Comparison of ENCODE assay signal across 7 cellular contexts in genomic region chr3:49357141-49357465, GRCh38. TPM values are rescaled to one million over a fixed set of nuclear protein-coding genes. Genes with fewer than 3 reads are reported as not detected.
A peak's percentile ranks its signal among the peaks of the same experiment; 100 is the strongest.
DNase-seq lines count a peak whose midpoint lies in the region; ATAC-seq and TF ChIP-seq lines count a peak whose summit lies in the region.
"Not testable (repeated sequence)": the region's sequence is repeated elsewhere in the genome, so short reads cannot be mapped to it uniquely, and the experiment has no call there.

No MANE protein-coding gene starts in this region.

- CTCF ChIA-PET in activated CD8-positive, alpha-beta memory T cell treated with anti-CD3 and anti-CD28 coated beads, Interleukin-2, amount 10 ng/mL, durations not matched to agents 7 days and 5 days (lab: Charles Lee): interaction anchor here (0.6 to 4.6 kb wide), 6 partner anchors 12 to 186 kb away, joined by 3 to 20 read pairs (median 4); partner anchors contain the start of genes KLHDC8B and USP4

- not testable (repeated sequence) for H3K9me3 ChIP-seq in cardiac muscle cell (ENCODE audit: low read depth); muscle layer of duodenum (ENCODE audit: control insufficient read depth in 1 of 2, low read length in 2 of 2)

- H3K27ac ChIP-seq in cardiac muscle cell: peak overlapping the region; percentile 82
- peak overlapping the region; percentile 87 for H3K27ac ChIP-seq in muscle layer of duodenum (ENCODE audit: low read length)
- H3K27ac ChIP-seq in skin epidermis: peak overlapping the region; percentile 54 to 98 (median 94)

- peaks cover 36% of the 10 kb centered on the region for H3K36me3 Mint-ChIP-seq in activated CD8-positive, alpha-beta memory T cell treated with anti-CD3 and anti-CD28 coated beads, Interleukin-2, amount 10 ng/mL, durations not matched to agents 7 days and 5 days
- H3K36me3 Mint-ChIP-seq in central memory CD8-positive, alpha-beta T cell (ENCODE audit: insufficient read depth): peaks cover 40% of the 10 kb centered on the region

- H3K4me3 Mint-ChIP-seq in activated CD8-positive, alpha-beta memory T cell treated with anti-CD3 and anti-CD28 coated beads, Interleukin-2, amount 10 ng/mL, durations not matched to agents 7 days and 5 days: peak overlapping the region; percentile 83
- peak overlapping the region; percentile 93 for H3K4me3 Mint-ChIP-seq in central memory CD8-positive, alpha-beta T cell

- peak; percentile 10 for ATAC-seq in GM18511 (IDR thresholded peaks at IDR 0.05; ENCODE audit: unreplicated experiment)
- ATAC-seq in activated CD8-positive, alpha-beta memory T cell treated with anti-CD3 and anti-CD28 coated beads, Interleukin-2, amount 10 ng/mL, durations not matched to agents 7 days and 5 days: peak; percentile 10
- peak; percentile 31 for ATAC-seq in central memory CD8-positive, alpha-beta T cell (replicated peaks; ENCODE audit: extremely low read depth, poor library complexity, severe bottlenecking)

- H3K27me3 ChIP-seq in cardiac muscle cell; muscle layer of duodenum (ENCODE audit: low read depth, low read length): not testable (repeated sequence)

- peak; percentile 10 for DNase-seq in NOMO-1 treated with DMSO at 0.1 percent for 48 hours (lab: John Stamatoyannopoulos, UW; ENCODE audit: unreplicated experiment)
- DNase-seq in activated CD8-positive, alpha-beta memory T cell treated with anti-CD3 and anti-CD28 coated beads, Interleukin-2, amount 10 ng/mL, durations not matched to agents 7 days and 5 days: peak; percentile 46
- peak in 1 of 2 donors; percentile 14 for DNase-seq in central memory CD8-positive, alpha-beta T cell (ENCODE audit: low spot score in 2 of 2)
- not testable (repeated sequence) for DNase-seq in cardiac muscle cell (ENCODE audit: low read depth in 1 of 2, low spot score in 1 of 2)

- H3K4me3 ChIP-seq in cardiac muscle cell (peak overlapping the region; percentile 53), muscle layer of duodenum (ENCODE audit: low read depth in 1 of 2, low read length in 2 of 2) (peak overlapping the region; percentile 70 to 78), skin epidermis (peak overlapping the region; percentile 40 to 77 (median 69))

- H3K36me3 ChIP-seq in cardiac muscle cell: peaks cover 12% of the 10 kb centered on the region
- peaks cover 22 to 33% of the 10 kb centered on the region in 2 donors for H3K36me3 ChIP-seq in muscle layer of duodenum (ENCODE audit: control insufficient read depth in 1 of 2, insufficient read depth in 2 of 2, low read length in 2 of 2)

- not testable (repeated sequence) for TF ChIP-seq CTCF in cardiac muscle cell (IDR thresholded peaks at IDR 0.05; ENCODE audit: low read depth, low read length)

- not testable (repeated sequence) for H3K4me1 ChIP-seq in cardiac muscle cell (ENCODE audit: low read depth)
- H3K4me1 ChIP-seq in muscle layer of duodenum (ENCODE audit: control insufficient read depth in 1 of 2, insufficient read depth in 2 of 2, low read length in 2 of 2): peaks cover 5 to 25% of the 10 kb centered on the region in 2 donors

- peaks cover 20% of the 10 kb centered on the region for H3K4me1 Mint-ChIP-seq in activated CD8-positive, alpha-beta memory T cell treated with anti-CD3 and anti-CD28 coated beads, Interleukin-2, amount 10 ng/mL, durations not matched to agents 7 days and 5 days
- peaks cover 15% of the 10 kb centered on the region for H3K4me1 Mint-ChIP-seq in central memory CD8-positive, alpha-beta T cell

- peak overlapping the region; percentile 84 for H3K27ac Mint-ChIP-seq in activated CD8-positive, alpha-beta memory T cell treated with anti-CD3 and anti-CD28 coated beads, Interleukin-2, amount 10 ng/mL, durations not matched to agents 7 days and 5 days
- peak overlapping the region; percentile 89 for H3K27ac Mint-ChIP-seq in central memory CD8-positive, alpha-beta T cell (ENCODE audit: low read depth)

- not testable (repeated sequence) for H3K9me3 Mint-ChIP-seq in activated CD8-positive, alpha-beta memory T cell treated with anti-CD3 and anti-CD28 coated beads, Interleukin-2, amount 10 ng/mL, durations not matched to agents 7 days and 5 days (ENCODE audit: low read depth); central memory CD8-positive, alpha-beta T cell

- not testable (repeated sequence) for H3K27me3 Mint-ChIP-seq in activated CD8-positive, alpha-beta memory T cell treated with anti-CD3 and anti-CD28 coated beads, Interleukin-2, amount 10 ng/mL, durations not matched to agents 7 days and 5 days; central memory CD8-positive, alpha-beta T cell

RNA-seq across cellular contexts. Expression of gene GPX1, which starts 1.1 kb away (rescaled TPM):
- total RNA-seq in activated CD8-positive, alpha-beta memory T cell treated with anti-CD3 and anti-CD28 coated beads, Interleukin-2, amount 10 ng/mL, durations not matched to agents 7 days and 5 days: 100 to 1,000 TPM in 1 of 2 experiments, 10 to 100 TPM in 1; 76.9 to 112 TPM
- 328 and 360 TPM in 2 replicates for total RNA-seq in cardiac muscle cell
- polyA plus RNA-seq in cardiac muscle cell: 371 and 429 TPM in 2 replicates

RNA-seq across cellular contexts. Expression of gene USP4, which starts 17.2 kb away (rescaled TPM):
- 10 to 100 TPM; 79.9 to 84.5 TPM for total RNA-seq in activated CD8-positive, alpha-beta memory T cell treated with anti-CD3 and anti-CD28 coated beads, Interleukin-2, amount 10 ng/mL, durations not matched to agents 7 days and 5 days
- total RNA-seq in cardiac muscle cell: 11.2 and 22.7 TPM in 2 replicates
- 30.1 and 55.1 TPM in 2 replicates for polyA plus RNA-seq in cardiac muscle cell

RNA-seq across cellular contexts. Expression of gene RHOA, which starts 54.7 kb away (rescaled TPM):
- total RNA-seq in activated CD8-positive, alpha-beta memory T cell treated with anti-CD3 and anti-CD28 coated beads, Interleukin-2, amount 10 ng/mL, durations not matched to agents 7 days and 5 days: 100 to 1,000 TPM; 439 to 539 TPM
- total RNA-seq in cardiac muscle cell: 461 and 522 TPM in 2 replicates
- polyA plus RNA-seq in cardiac muscle cell: 356 and 359 TPM in 2 replicates

RNA-seq across cellular contexts. Expression of gene TCTA, which starts 55.1 kb away (rescaled TPM):
- total RNA-seq in activated CD8-positive, alpha-beta memory T cell treated with anti-CD3 and anti-CD28 coated beads, Interleukin-2, amount 10 ng/mL, durations not matched to agents 7 days and 5 days: 10 to 100 TPM; 27.7 to 28.0 TPM
- 12.1 and 26.7 TPM in 2 replicates for total RNA-seq in cardiac muscle cell
- polyA plus RNA-seq in cardiac muscle cell: 16.8 and 30.6 TPM in 2 replicates
